ENCODE assay signal across 14 cellular contexts in genomic region chr5:17024686-17025180, GRCh38.
A peak's percentile ranks its signal among the peaks of the same experiment; 100 is the strongest.
DNase-seq lines count a peak whose midpoint lies in the region; ATAC-seq and TF ChIP-seq lines count a peak whose summit lies in the region.
"Had no signal": no experiment of that assay in that cellular context is flagged by ENCODE, and none has a peak within 500 bp of the region (broad histone marks: within the 10 kb centered on the region; RNA-seq: fewer than 3 reads in every experiment).

No MANE protein-coding gene starts in this region.

- H3K27ac ChIP-seq in GM23248 (0 out of 2 replicates have a peak overlapping the region, but pooled peaks have one; percentile 6), tibial nerve (no peak overlapping the region)
- H3K27ac ChIP-seq: SJCRH30 had no signal

- in situ Hi-C loops in GM23248 (cut with MboI), result no loop called here

- H3K9me3 ChIP-seq in GM23248 (ENCODE audit: low read depth) (no peaks in the 10 kb centered on the region), tibial nerve (no peaks in the 10 kb centered on the region)
- H3K9me3 ChIP-seq: SJCRH30 had no signal

- H3K27me3 Mint-ChIP-seq in osteocyte (ENCODE audit: unreplicated experiment), result no peaks in the 10 kb centered on the region
- H3K27me3 Mint-ChIP-seq: activated CD8-positive, alpha-beta T cell treated with anti-CD3 and anti-CD28 coated beads for 36 hours; activated naive CD8-positive, alpha-beta T cell treated with anti-CD3 and anti-CD28 coated beads, Interleukin-2, amount 10 ng/mL, durations not matched to agents 7 days and 5 days; stimulated activated naive CD8-positive, alpha-beta T cell treated with anti-CD3 and anti-CD28 coated beads, Interleukin-15, Interleukin-2, amounts not matched to agents 100 ng/mL and 50 ng/mL, for 24 hours had no signal

- TF ChIP-seq CTCF in osteocyte (IDR thresholded peaks at IDR 0.05) (no peak), tibial nerve (IDR thresholded peaks at IDR 0.05) (no peak), GM20000 (IDR thresholded peaks at IDR 0.05; ENCODE audit: extremely low read depth, missing control alignments) (no peak)

- DNase-seq in GM23248 (peak; percentile 72), RPMI8226 (peak; percentile 13), osteocyte (ENCODE audit: extremely low spot score, unreplicated experiment) (no peak), tibial nerve (ENCODE audit: low spot score in 2 of 2) (no peak), GM20000 (ENCODE audit: low spot score) (no peak)
- DNase-seq in activated CD4-positive, alpha-beta T cell treated with anti-CD3 and anti-CD28 coated beads for 48 hours, result no peak
- DNase-seq: activated CD8-positive, alpha-beta T cell treated with anti-CD3 and anti-CD28 coated beads for 36 hours; activated naive CD8-positive, alpha-beta T cell treated with anti-CD3 and anti-CD28 coated beads, Interleukin-2, amount 10 ng/mL, durations not matched to agents 7 days and 5 days; occipital lobe; SJCRH30; stimulated activated CD4-positive, alpha-beta T cell treated with anti-CD3 and anti-CD28 coated beads, Interleukin-2, amount 100 ng/mL, for 24 hours had no signal

- no peaks in the 10 kb centered on the region for H3K79me2 ChIP-seq in GM23248 (ENCODE audit: insufficient read depth)

- H3K4me3 ChIP-seq in GM23248, result no peak overlapping the region
- H3K4me3 ChIP-seq in tibial nerve, result no peak overlapping the region
- H3K4me3 ChIP-seq: SJCRH30 had no signal

- H3K4me3 Mint-ChIP-seq in osteocyte (ENCODE audit: unreplicated experiment), result no peak overlapping the region
- H3K4me3 Mint-ChIP-seq: activated CD8-positive, alpha-beta T cell treated with anti-CD3 and anti-CD28 coated beads for 36 hours; activated naive CD8-positive, alpha-beta T cell treated with anti-CD3 and anti-CD28 coated beads, Interleukin-2, amount 10 ng/mL, durations not matched to agents 7 days and 5 days; stimulated activated naive CD8-positive, alpha-beta T cell treated with anti-CD3 and anti-CD28 coated beads, Interleukin-15, Interleukin-2, amounts not matched to agents 100 ng/mL and 50 ng/mL, for 24 hours had no signal

- H3K27ac Mint-ChIP-seq in osteocyte (ENCODE audit: unreplicated experiment), result peak overlapping the region; percentile 88
- H3K27ac Mint-ChIP-seq: activated CD8-positive, alpha-beta T cell treated with anti-CD3 and anti-CD28 coated beads for 36 hours; activated naive CD8-positive, alpha-beta T cell treated with anti-CD3 and anti-CD28 coated beads, Interleukin-2, amount 10 ng/mL, durations not matched to agents 7 days and 5 days; stimulated activated naive CD8-positive, alpha-beta T cell treated with anti-CD3 and anti-CD28 coated beads, Interleukin-15, Interleukin-2, amounts not matched to agents 100 ng/mL and 50 ng/mL, for 24 hours had no signal

- H3K4me1 Mint-ChIP-seq in osteocyte (ENCODE audit: unreplicated experiment), result peaks cover 40% of the 10 kb centered on the region
- H3K4me1 Mint-ChIP-seq: activated naive CD8-positive, alpha-beta T cell treated with anti-CD3 and anti-CD28 coated beads, Interleukin-2, amount 10 ng/mL, durations not matched to agents 7 days and 5 days had no signal

- H3K36me3 Mint-ChIP-seq in osteocyte (ENCODE audit: unreplicated experiment), result no peaks in the 10 kb centered on the region
- H3K36me3 Mint-ChIP-seq: activated naive CD8-positive, alpha-beta T cell treated with anti-CD3 and anti-CD28 coated beads, Interleukin-2, amount 10 ng/mL, durations not matched to agents 7 days and 5 days had no signal

- ATAC-seq in esophagus mucosa (peak; percentile 72), HG03139 (IDR thresholded peaks at IDR 0.05; ENCODE audit: unreplicated experiment) (no peak)
- ATAC-seq: activated CD8-positive, alpha-beta T cell treated with anti-CD3 and anti-CD28 coated beads for 36 hours had no signal

- no peak for TF ChIP-seq POLR2A in tibial nerve (IDR thresholded peaks at IDR 0.05)

- no peak overlapping the region for H3K4me2 ChIP-seq in GM23248 (ENCODE audit: unreplicated experiment)

- H3F3A ChIP-seq in GM23248 (ENCODE audit: insufficient read depth), result peaks cover 19% of the 10 kb centered on the region

- peak overlapping the region; percentile 27; the same call in 1 of the 2 replicates for H3K9ac ChIP-seq in GM23248

- no peaks in the 10 kb centered on the region for H3K27me3 ChIP-seq in GM23248 (replicated peaks; ENCODE audit: insufficient read depth)
- H3K27me3 ChIP-seq in tibial nerve, result no peaks in the 10 kb centered on the region
- H3K27me3 ChIP-seq: SJCRH30 had no signal

- H3K9me3 Mint-ChIP-seq in osteocyte (ENCODE audit: unreplicated experiment), result no peaks in the 10 kb centered on the region
- H3K9me3 Mint-ChIP-seq: activated CD8-positive, alpha-beta T cell treated with anti-CD3 and anti-CD28 coated beads for 36 hours; stimulated activated naive CD8-positive, alpha-beta T cell treated with anti-CD3 and anti-CD28 coated beads, Interleukin-15, Interleukin-2, amounts not matched to agents 100 ng/mL and 50 ng/mL, for 24 hours had no signal

- 75 to 87% methylated on average over 6 of the region's 6 CpGs for WGBS in GM23248 (ENCODE audit: low coverage in 1 of 2, low lambda C conversion rate in 2 of 2, missing lambda C conversion rate in 2 of 2), 2 experiments
- WGBS in tibial nerve, 2 donors, result 63 to 65% methylated on average over 6 of the region's 6 CpGs

- no peak for TF ChIP-seq EP300 in tibial nerve (IDR thresholded peaks at IDR 0.05)

- H4K20me1 ChIP-seq in GM23248 (ENCODE audit: insufficient read depth), result no peaks in the 10 kb centered on the region

- peak overlapping the region; percentile 77 for H2AFZ ChIP-seq in GM23248

- H3K4me1 ChIP-seq in GM23248 (ENCODE audit: insufficient read depth) (peaks cover 20% of the 10 kb centered on the region), tibial nerve (no peaks in the 10 kb centered on the region)
- H3K4me1 ChIP-seq: SJCRH30 had no signal

- H3K36me3 ChIP-seq in GM23248 (ENCODE audit: low read depth) (no peaks in the 10 kb centered on the region), tibial nerve (no peaks in the 10 kb centered on the region)
- H3K36me3 ChIP-seq: SJCRH30 had no signal

- H3K9me2 ChIP-seq in GM23248 (ENCODE audit: insufficient read depth), result no peaks in the 10 kb centered on the region

Comparison
In these comparisons a context has a peak if more than half of its experiments do, and no peak if none do; other contexts are left out.
1. DNase-seq: peak in GM23248 (single experiment) and RPMI8226 (single experiment); none in osteocyte (single experiment), tibial nerve (0 of 2), GM20000 (single experiment) and activated CD4-positive, alpha-beta T cell treated with anti-CD3 and anti-CD28 coated beads for 48 hours (single experiment).